8 cellular contexts compared by ENCODE assay signal in the genomic region with DNA sequence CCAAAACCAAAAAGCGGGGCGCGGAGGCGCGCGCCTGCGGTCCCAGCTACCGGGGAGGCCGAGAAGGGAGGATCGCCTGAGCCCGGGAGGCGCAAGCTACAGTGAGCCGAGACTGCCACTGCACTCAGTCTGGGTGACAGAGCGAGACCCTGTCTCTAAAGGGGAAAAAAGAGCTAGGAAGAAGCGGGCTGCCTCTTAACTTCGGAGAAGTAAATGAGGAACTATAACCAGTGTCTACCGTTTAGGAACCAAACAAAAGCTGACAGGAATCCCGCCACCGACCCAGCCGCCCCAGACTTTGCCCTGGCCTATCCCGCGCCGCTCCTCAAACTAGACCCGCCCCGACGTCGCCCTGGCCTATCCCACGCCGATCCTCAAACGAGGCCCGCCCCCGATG. TPM values are rescaled to one million over a fixed set of nuclear protein-coding genes. Genes with fewer than 3 reads are reported as not detected.
DNase-seq lines count a peak whose midpoint lies in the region; ATAC-seq and TF ChIP-seq lines count a peak whose summit lies in the region.

No MANE protein-coding gene starts in this region.

- no peaks in the 10 kb centered on the region for H3K27me3 ChIP-seq in BE2C
- H3K27me3 ChIP-seq in ectodermal cell (ENCODE audit: control insufficient read depth, insufficient read depth, low read length, poor library complexity, severe bottlenecking): no peaks in the 10 kb centered on the region
- H3K27me3 ChIP-seq in neutrophil: no peaks in the 10 kb centered on the region

- no peaks in the 10 kb centered on the region for H3K4me1 ChIP-seq in BE2C
- H3K4me1 ChIP-seq in ectodermal cell (ENCODE audit: control insufficient read depth, insufficient read depth, low read length): peaks cover 14% of the 10 kb centered on the region
- peaks cover 20% of the 10 kb centered on the region in 2 experiments for H3K4me1 ChIP-seq in neutrophil (ENCODE audit: control insufficient read depth in 1 of 2, insufficient read depth in 1 of 2, low read depth in 1 of 2, low read length in 1 of 2)

- H3K27ac ChIP-seq in ectodermal cell (ENCODE audit: insufficient read depth, low read depth, low read length, poor library complexity, severe bottlenecking) (peak overlapping the region; percentile 45), neutrophil (peak overlapping the region; percentile 78)

- H3K4me3 ChIP-seq in BE2C (ENCODE audit: low read depth, low read length) (peak overlapping the region; percentile 33), ectodermal cell (ENCODE audit: insufficient read depth, low read depth, low read length) (peak overlapping the region; percentile 33), neutrophil (ENCODE audit: low read depth in 1 of 2, low read length in 1 of 2) (peak overlapping the region; percentile 79 to 87)

- no peak for TF ChIP-seq CTCF in BE2C (IDR thresholded peaks at IDR 0.05; ENCODE audit: low read depth, low read length)
- no peak for TF ChIP-seq CTCF in neutrophil (IDR thresholded peaks at IDR 0.05)

- WGBS in ectodermal cell, 2 experiments: 30 to 33% methylated on average over 32 of the region's 32 CpGs

- ATAC-seq in GM19438 (IDR thresholded peaks at IDR 0.05; ENCODE audit: low read depth, unreplicated experiment): peak; percentile 87

- H3K36me3 ChIP-seq in BE2C: peaks cover 23% of the 10 kb centered on the region
- peaks cover 21% of the 10 kb centered on the region for H3K36me3 ChIP-seq in ectodermal cell (ENCODE audit: control insufficient read depth, insufficient read depth, low read length)
- peaks cover 22% of the 10 kb centered on the region for H3K36me3 ChIP-seq in neutrophil

- DNase-seq in BE2C (no peak), MV-4-11 (lab: John Stamatoyannopoulos, UW) (peak; percentile 100), cortex of kidney (lab: John Stamatoyannopoulos, UW) (no peak), NAMALWA (ENCODE audit: low spot score) (no peak)
- DNase-seq in stimulated activated CD4-positive, alpha-beta T cell treated with anti-CD3 and anti-CD28 coated beads, Interleukin-2, amount 100 ng/mL, for 48 hours: no peak

- peaks cover 3% of the 10 kb centered on the region; the same call in 1 of the 2 replicates for H3K9me3 ChIP-seq in BE2C
- H3K9me3 ChIP-seq in ectodermal cell (ENCODE audit: control insufficient read depth, low read length): no peaks in the 10 kb centered on the region
- H3K9me3 ChIP-seq in neutrophil: no peaks in the 10 kb centered on the region

RNA-seq across cellular contexts. Expression of a gene that starts 0.6 kb away (rescaled TPM):
- 407 TPM for polyA plus RNA-seq in BE2C (2012; ENCODE audit: insufficient read depth, insufficient read length, low read depth)
- 94.0 TPM for polyA plus RNA-seq in ectodermal cell (2013, experiment 1 of 4)
- polyA plus RNA-seq in ectodermal cell (2013, experiment 2 of 4): 94.2 TPM
- 110 TPM for polyA plus RNA-seq in ectodermal cell (2013, experiment 3 of 4)
- 109 TPM for polyA plus RNA-seq in ectodermal cell (2013, experiment 4 of 4)

RNA-seq across cellular contexts. Expression of a gene that starts 28.3 kb away (rescaled TPM):
- polyA plus RNA-seq in BE2C (2012; ENCODE audit: insufficient read depth, insufficient read length, low read depth): 1.5 TPM
- polyA plus RNA-seq in ectodermal cell (2013, experiment 1 of 4): 19.7 TPM
- polyA plus RNA-seq in ectodermal cell (2013, experiment 2 of 4): 21.9 TPM
- 16.9 TPM for polyA plus RNA-seq in ectodermal cell (2013, experiment 3 of 4)
- polyA plus RNA-seq in ectodermal cell (2013, experiment 4 of 4): 20.1 TPM

RNA-seq across cellular contexts. Expression of a gene that starts 43.2 kb away (rescaled TPM):
- polyA plus RNA-seq in BE2C (2012; ENCODE audit: insufficient read depth, insufficient read length, low read depth): 185 TPM
- 85.5 TPM for polyA plus RNA-seq in ectodermal cell (2013, experiment 1 of 4)
- polyA plus RNA-seq in ectodermal cell (2013, experiment 2 of 4): 81.3 TPM
- 59.4 TPM for polyA plus RNA-seq in ectodermal cell (2013, experiment 3 of 4)
- 66.3 TPM for polyA plus RNA-seq in ectodermal cell (2013, experiment 4 of 4)

RNA-seq across cellular contexts. Expression of a gene that starts 48.6 kb away (rescaled TPM):
- polyA plus RNA-seq in BE2C (2012; ENCODE audit: insufficient read depth, insufficient read length, low read depth): 3.3 TPM
- 0.87 TPM for polyA plus RNA-seq in ectodermal cell (2013, experiment 1 of 4)
- polyA plus RNA-seq in ectodermal cell (2013, experiment 2 of 4): 1.2 TPM
- 1.2 TPM for polyA plus RNA-seq in ectodermal cell (2013, experiment 3 of 4)
- 0.93 TPM for polyA plus RNA-seq in ectodermal cell (2013, experiment 4 of 4)

Comparison
In these comparisons a context has a peak if more than half of its experiments do, and no peak if none do; other contexts are left out.
1. H3K4me3 ChIP-seq: peak in every context shown above with its lines; median percentile 83 in neutrophil; 33 in BE2C; 33 in ectodermal cell.